Comparison of ENCODE assay signal across 2 cellular contexts in genomic region chr7:55862652-55863051, GRCh38. TPM values are rescaled to one million over a fixed set of nuclear protein-coding genes. Genes with fewer than 3 reads are reported as not detected.
"Had no signal": no experiment of that assay in that cellular context is flagged by ENCODE, and none has a peak within 500 bp of the region (broad histone marks: within the 10 kb centered on the region; RNA-seq: fewer than 3 reads in every experiment).

Gene SEPTIN14, minus strand, starts transcription at chr7:55862752. Its CDS starts 756 bp downstream, at chr7:55861996.

RNA-seq across cellular contexts. Expression of gene SEPTIN14, which starts in this region (rescaled TPM):
- total RNA-seq: G401, GM12878 had no signal
